1 cellular context compared by ENCODE assay signal in the genomic region with DNA sequence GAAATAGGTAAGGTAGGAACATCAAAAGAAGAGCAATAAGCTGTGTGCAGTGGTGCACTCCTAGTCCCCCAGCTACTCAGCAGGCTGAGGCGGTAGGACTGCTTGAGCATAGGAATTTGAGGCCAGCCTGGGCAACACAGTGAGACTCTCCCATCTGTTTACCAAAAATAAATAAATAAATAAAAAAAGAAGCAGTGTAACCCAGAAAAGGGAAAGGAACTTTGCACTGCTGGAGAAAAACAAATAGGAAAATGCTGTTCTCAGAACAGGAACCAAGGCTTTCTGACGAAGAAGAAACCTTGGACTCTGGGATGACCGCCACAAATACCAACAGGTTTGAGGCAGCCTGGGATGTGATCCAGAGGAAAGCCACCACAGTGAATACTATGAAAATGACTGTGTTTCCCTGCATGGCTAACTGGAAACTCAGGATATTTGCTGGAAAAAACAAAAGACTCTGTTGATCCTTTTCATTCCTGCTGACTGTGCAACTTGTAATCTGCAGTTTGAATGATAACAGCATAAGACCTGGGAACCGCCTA.
TF ChIP-seq lines count a peak whose summit lies in the region.

No MANE protein-coding gene starts in this region.

TF ChIP-seq in HepG2, 621 proteins besides CTCF, POLR2A, EP300 and RAD21 (continued from another document and continues in another):
- TF ChIP-seq, protein P1, sequence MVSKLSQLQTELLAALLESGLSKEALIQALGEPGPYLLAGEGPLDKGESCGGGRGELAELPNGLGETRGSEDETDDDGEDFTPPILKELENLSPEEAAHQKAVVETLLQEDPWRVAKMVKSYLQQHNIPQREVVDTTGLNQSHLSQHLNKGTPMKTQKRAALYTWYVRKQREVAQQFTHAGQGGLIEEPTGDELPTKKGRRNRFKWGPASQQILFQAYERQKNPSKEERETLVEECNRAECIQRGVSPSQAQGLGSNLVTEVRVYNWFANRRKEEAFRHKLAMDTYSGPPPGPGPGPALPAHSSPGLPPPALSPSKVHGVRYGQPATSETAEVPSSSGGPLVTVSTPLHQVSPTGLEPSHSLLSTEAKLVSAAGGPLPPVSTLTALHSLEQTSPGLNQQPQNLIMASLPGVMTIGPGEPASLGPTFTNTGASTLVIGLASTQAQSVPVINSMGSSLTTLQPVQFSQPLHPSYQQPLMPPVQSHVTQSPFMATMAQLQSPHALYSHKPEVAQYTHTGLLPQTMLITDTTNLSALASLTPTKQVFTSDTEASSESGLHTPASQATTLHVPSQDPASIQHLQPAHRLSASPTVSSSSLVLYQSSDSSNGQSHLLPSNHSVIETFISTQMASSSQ (IDR thresholded peaks at IDR 0.05; ENCODE audit: low read depth), result no peak
- TF ChIP-seq, protein P1 (CRISPR knock-in tag; IDR thresholded peaks at IDR 0.05; ENCODE audit: borderline replicate concordance), result no peak
- TF ChIP-seq ZNF776 (CRISPR knock-in tag; IDR thresholded peaks at IDR 0.05), result no peak
- TF ChIP-seq HDAC6 (IDR thresholded peaks at IDR 0.05; ENCODE audit: low read depth, low read length), result no peak
- no peak for TF ChIP-seq HOXA9 (CRISPR knock-in tag; IDR thresholded peaks at IDR 0.05; ENCODE audit: borderline replicate concordance)
- no peak for TF ChIP-seq ZNF713 (CRISPR knock-in tag; IDR thresholded peaks at IDR 0.05)
- no peak for TF ChIP-seq ZNF772 (CRISPR knock-in tag; IDR thresholded peaks at IDR 0.05)
- peak; percentile 56; the same call in 1 of the 2 replicates for TF ChIP-seq ZNF644 (CRISPR knock-in tag; IDR thresholded peaks at IDR 0.05; ENCODE audit: low read depth)
- TF ChIP-seq ATF7 (IDR thresholded peaks at IDR 0.05), result no peak
- no peak for TF ChIP-seq ATF7 (CRISPR knock-in tag; IDR thresholded peaks at IDR 0.05)
- TF ChIP-seq, protein P2, sequence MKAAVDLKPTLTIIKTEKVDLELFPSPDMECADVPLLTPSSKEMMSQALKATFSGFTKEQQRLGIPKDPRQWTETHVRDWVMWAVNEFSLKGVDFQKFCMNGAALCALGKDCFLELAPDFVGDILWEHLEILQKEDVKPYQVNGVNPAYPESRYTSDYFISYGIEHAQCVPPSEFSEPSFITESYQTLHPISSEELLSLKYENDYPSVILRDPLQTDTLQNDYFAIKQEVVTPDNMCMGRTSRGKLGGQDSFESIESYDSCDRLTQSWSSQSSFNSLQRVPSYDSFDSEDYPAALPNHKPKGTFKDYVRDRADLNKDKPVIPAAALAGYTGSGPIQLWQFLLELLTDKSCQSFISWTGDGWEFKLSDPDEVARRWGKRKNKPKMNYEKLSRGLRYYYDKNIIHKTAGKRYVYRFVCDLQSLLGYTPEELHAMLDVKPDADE (CRISPR knock-in tag; IDR thresholded peaks at IDR 0.05), result no peak
- peak; percentile 69; the same call in 1 of the 2 replicates for TF ChIP-seq DPF2 (CRISPR knock-in tag; IDR thresholded peaks at IDR 0.05; ENCODE audit: borderline replicate concordance, low read depth)
- no peak for TF ChIP-seq SMAD3 (CRISPR knock-in tag; IDR thresholded peaks at IDR 0.05)
- peak; percentile 42; the same call in 1 of the 2 replicates for TF ChIP-seq FOXK2 (IDR thresholded peaks at IDR 0.05)
- TF ChIP-seq, protein P3, sequence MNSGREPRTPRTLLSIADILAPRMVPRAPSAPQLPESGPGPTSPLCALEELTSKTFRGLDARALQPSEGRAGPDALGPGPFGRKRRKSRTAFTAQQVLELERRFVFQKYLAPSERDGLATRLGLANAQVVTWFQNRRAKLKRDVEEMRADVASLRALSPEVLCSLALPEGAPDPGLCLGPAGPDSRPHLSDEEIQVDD (CRISPR knock-in tag; IDR thresholded peaks at IDR 0.05; ENCODE audit: borderline replicate concordance), result no peak
- 0 out of 2 replicates have a peak, but pooled peaks have one; percentile 35 for TF ChIP-seq RFXAP (CRISPR knock-in tag; IDR thresholded peaks at IDR 0.05; ENCODE audit: borderline replicate concordance)
- no peak for TF ChIP-seq TBP (CRISPR knock-in tag; IDR thresholded peaks at IDR 0.05)
- peak; percentile 47; the same call in 1 of the 2 replicates for TF ChIP-seq ZBTB7B (CRISPR knock-in tag; IDR thresholded peaks at IDR 0.05)
- TF ChIP-seq, protein P4, sequence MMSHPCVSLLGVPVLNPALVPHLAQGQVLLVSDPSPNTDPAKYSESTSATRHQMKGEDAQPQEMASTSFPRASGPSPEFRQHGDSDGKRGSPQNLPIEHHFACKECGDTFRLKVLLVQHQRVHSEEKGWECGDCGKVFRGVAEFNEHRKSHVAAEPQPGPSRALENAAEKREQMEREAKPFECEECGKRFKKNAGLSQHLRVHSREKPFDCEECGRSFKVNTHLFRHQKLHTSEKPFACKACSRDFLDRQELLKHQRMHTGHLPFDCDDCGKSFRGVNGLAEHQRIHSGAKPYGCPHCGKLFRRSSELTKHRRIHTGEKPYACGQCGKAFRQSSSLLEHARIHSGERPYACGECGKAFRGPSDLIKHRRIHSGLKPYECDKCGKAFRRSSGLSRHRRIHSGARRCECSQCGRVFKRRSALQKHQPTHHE (CRISPR knock-in tag; IDR thresholded peaks at IDR 0.05; ENCODE audit: borderline replicate concordance), result no peak
- no peak for TF ChIP-seq MYNN (CRISPR knock-in tag; IDR thresholded peaks at IDR 0.05; ENCODE audit: low read depth)
- TF ChIP-seq SRF (IDR thresholded peaks at IDR 0.05; ENCODE audit: low read depth, low read length), result peak; percentile 64
- peak; percentile 57; the same call in 1 of the 2 replicates for TF ChIP-seq RFX5 (IDR thresholded peaks at IDR 0.05; ENCODE audit: low read depth, low read length)
- TF ChIP-seq NFIB (CRISPR knock-in tag; IDR thresholded peaks at IDR 0.05; ENCODE audit: borderline replicate concordance), result no peak
- peak; percentile 69; the same call in 1 of the 2 replicates for TF ChIP-seq ZNF614 (CRISPR knock-in tag; IDR thresholded peaks at IDR 0.05; ENCODE audit: borderline replicate concordance)
- TF ChIP-seq SOX6 (IDR thresholded peaks at IDR 0.05), result no peak
- TF ChIP-seq SOX6 (CRISPR knock-in tag; IDR thresholded peaks at IDR 0.05), result peak; percentile 68
- no peak for TF ChIP-seq ZNF17 (CRISPR knock-in tag; IDR thresholded peaks at IDR 0.05)
- TF ChIP-seq, protein P5, sequence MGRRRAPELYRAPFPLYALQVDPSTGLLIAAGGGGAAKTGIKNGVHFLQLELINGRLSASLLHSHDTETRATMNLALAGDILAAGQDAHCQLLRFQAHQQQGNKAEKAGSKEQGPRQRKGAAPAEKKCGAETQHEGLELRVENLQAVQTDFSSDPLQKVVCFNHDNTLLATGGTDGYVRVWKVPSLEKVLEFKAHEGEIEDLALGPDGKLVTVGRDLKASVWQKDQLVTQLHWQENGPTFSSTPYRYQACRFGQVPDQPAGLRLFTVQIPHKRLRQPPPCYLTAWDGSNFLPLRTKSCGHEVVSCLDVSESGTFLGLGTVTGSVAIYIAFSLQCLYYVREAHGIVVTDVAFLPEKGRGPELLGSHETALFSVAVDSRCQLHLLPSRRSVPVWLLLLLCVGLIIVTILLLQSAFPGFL (CRISPR knock-in tag; IDR thresholded peaks at IDR 0.05), result no peak
- TF ChIP-seq, protein P6, sequence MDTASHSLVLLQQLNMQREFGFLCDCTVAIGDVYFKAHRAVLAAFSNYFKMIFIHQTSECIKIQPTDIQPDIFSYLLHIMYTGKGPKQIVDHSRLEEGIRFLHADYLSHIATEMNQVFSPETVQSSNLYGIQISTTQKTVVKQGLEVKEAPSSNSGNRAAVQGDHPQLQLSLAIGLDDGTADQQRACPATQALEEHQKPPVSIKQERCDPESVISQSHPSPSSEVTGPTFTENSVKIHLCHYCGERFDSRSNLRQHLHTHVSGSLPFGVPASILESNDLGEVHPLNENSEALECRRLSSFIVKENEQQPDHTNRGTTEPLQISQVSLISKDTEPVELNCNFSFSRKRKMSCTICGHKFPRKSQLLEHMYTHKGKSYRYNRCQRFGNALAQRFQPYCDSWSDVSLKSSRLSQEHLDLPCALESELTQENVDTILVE (CRISPR knock-in tag; IDR thresholded peaks at IDR 0.05), result peak; percentile 60; the same call in 1 of the 2 replicates
- TF ChIP-seq ZFP36L1 (CRISPR knock-in tag; IDR thresholded peaks at IDR 0.05), result no peak
- TF ChIP-seq STAT5B (CRISPR knock-in tag; IDR thresholded peaks at IDR 0.05), result 0 out of 2 replicates have a peak, but pooled peaks have one; percentile 17
- TF ChIP-seq ZNF652 (CRISPR knock-in tag; IDR thresholded peaks at IDR 0.05; ENCODE audit: borderline replicate concordance, low read depth), result no peak
- TF ChIP-seq RCOR2 (CRISPR knock-in tag; IDR thresholded peaks at IDR 0.05), result peak; percentile 88
- TF ChIP-seq IKZF4 (CRISPR knock-in tag; IDR thresholded peaks at IDR 0.05; ENCODE audit: borderline replicate concordance, low read depth, not compliant biosample characterization), result no peak
- no peak for TF ChIP-seq RFX3 (CRISPR knock-in tag; IDR thresholded peaks at IDR 0.05)
- no peak for TF ChIP-seq ZNF577 (CRISPR knock-in tag; IDR thresholded peaks at IDR 0.05; ENCODE audit: borderline replicate concordance, low read depth)
- TF ChIP-seq, protein P7, sequence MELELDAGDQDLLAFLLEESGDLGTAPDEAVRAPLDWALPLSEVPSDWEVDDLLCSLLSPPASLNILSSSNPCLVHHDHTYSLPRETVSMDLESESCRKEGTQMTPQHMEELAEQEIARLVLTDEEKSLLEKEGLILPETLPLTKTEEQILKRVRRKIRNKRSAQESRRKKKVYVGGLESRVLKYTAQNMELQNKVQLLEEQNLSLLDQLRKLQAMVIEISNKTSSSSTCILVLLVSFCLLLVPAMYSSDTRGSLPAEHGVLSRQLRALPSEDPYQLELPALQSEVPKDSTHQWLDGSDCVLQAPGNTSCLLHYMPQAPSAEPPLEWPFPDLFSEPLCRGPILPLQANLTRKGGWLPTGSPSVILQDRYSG (CRISPR knock-in tag; IDR thresholded peaks at IDR 0.05), result no peak
- no peak for TF ChIP-seq HES4 (CRISPR knock-in tag; IDR thresholded peaks at IDR 0.05; ENCODE audit: borderline replicate concordance)
- no peak for TF ChIP-seq EZH2 (conservative IDR thresholded peaks at IDR 0.05; ENCODE audit: low read depth, low read length)
- no peak for TF ChIP-seq ZNF878 (CRISPR knock-in tag; IDR thresholded peaks at IDR 0.05)
- TF ChIP-seq, protein P8, sequence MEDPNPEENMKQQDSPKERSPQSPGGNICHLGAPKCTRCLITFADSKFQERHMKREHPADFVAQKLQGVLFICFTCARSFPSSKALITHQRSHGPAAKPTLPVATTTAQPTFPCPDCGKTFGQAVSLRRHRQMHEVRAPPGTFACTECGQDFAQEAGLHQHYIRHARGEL (CRISPR knock-in tag; IDR thresholded peaks at IDR 0.05), result no peak
- TF ChIP-seq SMARCC2 (IDR thresholded peaks at IDR 0.05), result no peak
- no peak for TF ChIP-seq ZNF773 (CRISPR knock-in tag; IDR thresholded peaks at IDR 0.05; ENCODE audit: borderline replicate concordance)
- TF ChIP-seq TMF1 (CRISPR knock-in tag; IDR thresholded peaks at IDR 0.05; ENCODE audit: low read depth), result no peak
- no peak for TF ChIP-seq ZNF382 (CRISPR knock-in tag; IDR thresholded peaks at IDR 0.05; ENCODE audit: borderline replicate concordance)
- no peak for TF ChIP-seq ZNF792 (CRISPR knock-in tag; IDR thresholded peaks at IDR 0.05)
- no peak for TF ChIP-seq ZNF101 (CRISPR knock-in tag; IDR thresholded peaks at IDR 0.05; ENCODE audit: borderline replicate concordance, low read depth)
- TF ChIP-seq ARNT (IDR thresholded peaks at IDR 0.05), result no peak
- TF ChIP-seq NFYC (CRISPR knock-in tag; IDR thresholded peaks at IDR 0.05), result no peak
- no peak for TF ChIP-seq ZNF431 (CRISPR knock-in tag; IDR thresholded peaks at IDR 0.05; ENCODE audit: borderline replicate concordance, low read depth)
- TF ChIP-seq ZNF629 (CRISPR knock-in tag; conservative IDR thresholded peaks at IDR 0.05), result 0 out of 2 replicates have a peak, but pooled peaks have one; percentile 7
- no peak for TF ChIP-seq KDM2A (CRISPR knock-in tag; IDR thresholded peaks at IDR 0.05; ENCODE audit: borderline replicate concordance, low read depth)
- TF ChIP-seq NR2F6 (IDR thresholded peaks at IDR 0.05), result no peak
- no peak; the same call in 1 of the 2 replicates for TF ChIP-seq NR2F6 (CRISPR knock-in tag; IDR thresholded peaks at IDR 0.05)
- TF ChIP-seq, protein P9, sequence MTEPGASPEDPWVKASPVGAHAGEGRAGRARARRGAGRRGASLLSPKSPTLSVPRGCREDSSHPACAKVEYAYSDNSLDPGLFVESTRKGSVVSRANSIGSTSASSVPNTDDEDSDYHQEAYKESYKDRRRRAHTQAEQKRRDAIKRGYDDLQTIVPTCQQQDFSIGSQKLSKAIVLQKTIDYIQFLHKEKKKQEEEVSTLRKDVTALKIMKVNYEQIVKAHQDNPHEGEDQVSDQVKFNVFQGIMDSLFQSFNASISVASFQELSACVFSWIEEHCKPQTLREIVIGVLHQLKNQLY (CRISPR knock-in tag; IDR thresholded peaks at IDR 0.05), result peak; percentile 40; the same call in 1 of the 2 replicates
- no peak for TF ChIP-seq EED (CRISPR knock-in tag; IDR thresholded peaks at IDR 0.05)
- no peak for TF ChIP-seq HNRNPK (IDR thresholded peaks at IDR 0.05; ENCODE audit: low read depth, low read length, poor library complexity, severe bottlenecking)
- TF ChIP-seq ZMAT3 (CRISPR knock-in tag; conservative IDR thresholded peaks at IDR 0.05), result 0 out of 2 replicates have a peak, but pooled peaks have one; percentile 49
- TF ChIP-seq SKI (IDR thresholded peaks at IDR 0.05; ENCODE audit: partially characterized antibody), result no peak
- TF ChIP-seq PRMT3 (CRISPR knock-in tag; IDR thresholded peaks at IDR 0.05; ENCODE audit: borderline replicate concordance, low read depth), result no peak
- TF ChIP-seq, protein P10, sequence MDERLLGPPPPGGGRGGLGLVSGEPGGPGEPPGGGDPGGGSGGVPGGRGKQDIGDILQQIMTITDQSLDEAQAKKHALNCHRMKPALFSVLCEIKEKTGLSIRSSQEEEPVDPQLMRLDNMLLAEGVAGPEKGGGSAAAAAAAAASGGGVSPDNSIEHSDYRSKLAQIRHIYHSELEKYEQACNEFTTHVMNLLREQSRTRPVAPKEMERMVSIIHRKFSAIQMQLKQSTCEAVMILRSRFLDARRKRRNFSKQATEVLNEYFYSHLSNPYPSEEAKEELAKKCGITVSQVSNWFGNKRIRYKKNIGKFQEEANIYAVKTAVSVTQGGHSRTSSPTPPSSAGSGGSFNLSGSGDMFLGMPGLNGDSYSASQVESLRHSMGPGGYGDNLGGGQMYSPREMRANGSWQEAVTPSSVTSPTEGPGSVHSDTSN (CRISPR knock-in tag; IDR thresholded peaks at IDR 0.05), result no peak
